ENCODE assay signal across 1 cellular context in the genomic region with DNA sequence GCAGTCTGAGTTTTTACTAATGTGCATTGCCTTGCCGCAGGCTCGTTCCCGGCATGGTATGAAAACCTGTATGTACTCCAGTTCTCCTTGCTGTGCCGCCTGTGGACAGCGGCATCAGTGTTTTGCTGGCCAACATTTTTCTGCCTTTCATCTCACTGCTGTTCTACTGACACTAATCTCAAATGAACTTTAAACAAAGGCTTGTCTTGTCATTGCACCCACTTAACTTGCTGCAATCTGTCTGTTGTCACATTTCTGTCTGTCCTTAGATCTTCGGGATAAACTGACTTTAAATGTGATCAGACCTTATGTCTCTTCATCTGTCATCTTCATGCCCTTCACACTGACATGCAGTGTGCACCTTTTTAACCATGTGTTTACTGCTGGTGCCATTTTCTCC.
TF ChIP-seq lines count a peak whose summit lies in the region.

No MANE protein-coding gene starts in this region.

TF ChIP-seq in HepG2, 621 proteins besides CTCF, POLR2A, EP300 and RAD21 (continued from another document and continues in another):
- TF ChIP-seq, protein P1, sequence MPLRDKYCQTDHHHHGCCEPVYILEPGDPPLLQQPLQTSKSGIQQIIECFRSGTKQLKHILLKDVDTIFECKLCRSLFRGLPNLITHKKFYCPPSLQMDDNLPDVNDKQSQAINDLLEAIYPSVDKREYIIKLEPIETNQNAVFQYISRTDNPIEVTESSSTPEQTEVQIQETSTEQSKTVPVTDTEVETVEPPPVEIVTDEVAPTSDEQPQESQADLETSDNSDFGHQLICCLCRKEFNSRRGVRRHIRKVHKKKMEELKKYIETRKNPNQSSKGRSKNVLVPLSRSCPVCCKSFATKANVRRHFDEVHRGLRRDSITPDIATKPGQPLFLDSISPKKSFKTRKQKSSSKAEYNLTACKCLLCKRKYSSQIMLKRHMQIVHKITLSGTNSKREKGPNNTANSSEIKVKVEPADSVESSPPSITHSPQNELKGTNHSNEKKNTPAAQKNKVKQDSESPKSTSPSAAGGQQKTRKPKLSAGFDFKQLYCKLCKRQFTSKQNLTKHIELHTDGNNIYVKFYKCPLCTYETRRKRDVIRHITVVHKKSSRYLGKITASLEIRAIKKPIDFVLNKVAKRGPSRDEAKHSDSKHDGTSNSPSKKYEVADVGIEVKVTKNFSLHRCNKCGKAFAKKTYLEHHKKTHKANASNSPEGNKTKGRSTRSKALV (CRISPR knock-in tag; IDR thresholded peaks at IDR 0.05) = no peak
- TF ChIP-seq YY1 (IDR thresholded peaks at IDR 0.05; ENCODE audit: insufficient read depth, insufficient replicate concordance, low read depth, low read length) = no peak
- no peak for TF ChIP-seq CCDC6 (CRISPR knock-in tag; IDR thresholded peaks at IDR 0.05)
- TF ChIP-seq, protein P2, sequence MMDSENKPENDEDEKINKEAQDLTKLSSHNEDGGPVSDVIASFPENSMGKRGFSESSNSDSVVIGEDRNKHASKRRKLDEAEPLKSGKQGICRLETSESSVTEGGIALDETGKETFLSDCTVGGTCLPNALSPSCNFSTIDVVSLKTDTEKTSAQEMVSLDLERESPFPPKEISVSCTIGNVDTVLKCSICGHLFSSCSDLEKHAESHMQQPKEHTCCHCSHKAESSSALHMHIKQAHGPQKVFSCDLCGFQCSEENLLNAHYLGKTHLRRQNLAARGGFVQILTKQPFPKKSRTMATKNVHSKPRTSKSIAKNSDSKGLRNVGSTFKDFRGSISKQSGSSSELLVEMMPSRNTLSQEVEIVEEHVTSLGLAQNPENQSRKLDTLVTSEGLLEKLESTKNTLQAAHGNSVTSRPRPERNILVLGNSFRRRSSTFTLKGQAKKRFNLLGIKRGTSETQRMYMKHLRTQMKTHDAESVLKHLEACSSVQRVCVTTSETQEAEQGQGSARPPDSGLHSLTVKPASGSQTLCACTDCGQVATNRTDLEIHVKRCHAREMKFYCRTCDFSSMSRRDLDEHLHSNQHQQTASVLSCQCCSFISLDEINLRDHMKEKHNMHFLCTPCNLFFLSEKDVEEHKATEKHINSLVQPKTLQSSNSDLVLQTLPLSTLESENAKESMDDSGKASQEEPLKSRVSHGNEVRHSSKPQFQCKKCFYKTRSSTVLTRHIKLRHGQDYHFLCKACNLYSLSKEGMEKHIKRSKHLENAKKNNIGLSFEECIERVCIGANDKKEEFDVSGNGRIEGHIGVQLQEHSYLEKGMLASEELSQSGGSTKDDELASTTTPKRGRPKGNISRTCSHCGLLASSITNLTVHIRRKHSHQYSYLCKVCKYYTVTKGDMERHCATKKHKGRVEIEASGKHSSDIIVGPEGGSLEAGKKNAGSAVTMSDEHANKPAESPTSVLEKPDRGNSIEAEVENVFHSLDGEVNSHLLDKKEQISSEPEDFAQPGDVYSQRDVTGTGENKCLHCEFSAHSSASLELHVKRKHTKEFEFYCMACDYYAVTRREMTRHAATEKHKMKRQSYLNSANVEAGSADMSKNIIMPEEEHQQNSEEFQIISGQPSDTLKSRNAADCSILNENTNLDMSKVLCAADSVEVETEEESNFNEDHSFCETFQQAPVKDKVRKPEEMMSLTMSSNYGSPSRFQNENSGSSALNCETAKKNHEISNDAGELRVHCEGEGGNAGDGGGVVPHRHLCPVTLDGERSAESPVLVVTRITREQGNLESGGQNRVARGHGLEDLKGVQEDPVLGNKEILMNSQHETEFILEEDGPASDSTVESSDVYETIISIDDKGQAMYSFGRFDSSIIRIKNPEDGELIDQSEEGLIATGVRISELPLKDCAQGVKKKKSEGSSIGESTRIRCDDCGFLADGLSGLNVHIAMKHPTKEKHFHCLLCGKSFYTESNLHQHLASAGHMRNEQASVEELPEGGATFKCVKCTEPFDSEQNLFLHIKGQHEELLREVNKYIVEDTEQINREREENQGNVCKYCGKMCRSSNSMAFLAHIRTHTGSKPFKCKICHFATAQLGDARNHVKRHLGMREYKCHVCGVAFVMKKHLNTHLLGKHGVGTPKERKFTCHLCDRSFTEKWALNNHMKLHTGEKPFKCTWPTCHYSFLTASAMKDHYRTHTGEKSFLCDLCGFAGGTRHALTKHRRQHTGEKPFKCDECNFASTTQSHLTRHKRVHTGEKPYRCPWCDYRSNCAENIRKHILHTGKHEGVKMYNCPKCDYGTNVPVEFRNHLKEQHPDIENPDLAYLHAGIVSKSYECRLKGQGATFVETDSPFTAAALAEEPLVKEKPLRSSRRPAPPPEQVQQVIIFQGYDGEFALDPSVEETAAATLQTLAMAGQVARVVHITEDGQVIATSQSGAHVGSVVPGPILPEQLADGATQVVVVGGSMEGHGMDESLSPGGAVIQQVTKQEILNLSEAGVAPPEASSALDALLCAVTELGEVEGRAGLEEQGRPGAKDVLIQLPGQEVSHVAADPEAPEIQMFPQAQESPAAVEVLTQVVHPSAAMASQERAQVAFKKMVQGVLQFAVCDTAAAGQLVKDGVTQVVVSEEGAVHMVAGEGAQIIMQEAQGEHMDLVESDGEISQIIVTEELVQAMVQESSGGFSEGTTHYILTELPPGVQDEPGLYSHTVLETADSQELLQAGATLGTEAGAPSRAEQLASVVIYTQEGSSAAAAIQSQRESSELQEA (CRISPR knock-in tag; IDR thresholded peaks at IDR 0.05; ENCODE audit: not compliant biosample characterization) = no peak
- TF ChIP-seq ZNF720 (CRISPR knock-in tag; IDR thresholded peaks at IDR 0.05) = no peak
- TF ChIP-seq, protein P3, sequence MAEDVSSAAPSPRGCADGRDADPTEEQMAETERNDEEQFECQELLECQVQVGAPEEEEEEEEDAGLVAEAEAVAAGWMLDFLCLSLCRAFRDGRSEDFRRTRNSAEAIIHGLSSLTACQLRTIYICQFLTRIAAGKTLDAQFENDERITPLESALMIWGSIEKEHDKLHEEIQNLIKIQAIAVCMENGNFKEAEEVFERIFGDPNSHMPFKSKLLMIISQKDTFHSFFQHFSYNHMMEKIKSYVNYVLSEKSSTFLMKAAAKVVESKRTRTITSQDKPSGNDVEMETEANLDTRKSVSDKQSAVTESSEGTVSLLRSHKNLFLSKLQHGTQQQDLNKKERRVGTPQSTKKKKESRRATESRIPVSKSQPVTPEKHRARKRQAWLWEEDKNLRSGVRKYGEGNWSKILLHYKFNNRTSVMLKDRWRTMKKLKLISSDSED (CRISPR knock-in tag; IDR thresholded peaks at IDR 0.05) = no peak
- no peak for TF ChIP-seq SOX13 (IDR thresholded peaks at IDR 0.05)
- TF ChIP-seq SOX13 (CRISPR knock-in tag; conservative IDR thresholded peaks at IDR 0.05 in 1 of 2, IDR thresholded peaks at IDR 0.05 in 1 of 2) = peak in 1 of 2 experiments; percentile 69; a peak in 2 of 4 replicates
- no peak for TF ChIP-seq REPIN1 (CRISPR knock-in tag; IDR thresholded peaks at IDR 0.05; ENCODE audit: borderline replicate concordance, low read depth)
- no peak for TF ChIP-seq ZNF274 (CRISPR knock-in tag; IDR thresholded peaks at IDR 0.05)
- TF ChIP-seq ZNF335 (CRISPR knock-in tag; IDR thresholded peaks at IDR 0.05) = no peak
- no peak for TF ChIP-seq XRCC5 (optimal IDR thresholded peaks at IDR 0.05; ENCODE audit: low read length)
- TF ChIP-seq, protein P4, sequence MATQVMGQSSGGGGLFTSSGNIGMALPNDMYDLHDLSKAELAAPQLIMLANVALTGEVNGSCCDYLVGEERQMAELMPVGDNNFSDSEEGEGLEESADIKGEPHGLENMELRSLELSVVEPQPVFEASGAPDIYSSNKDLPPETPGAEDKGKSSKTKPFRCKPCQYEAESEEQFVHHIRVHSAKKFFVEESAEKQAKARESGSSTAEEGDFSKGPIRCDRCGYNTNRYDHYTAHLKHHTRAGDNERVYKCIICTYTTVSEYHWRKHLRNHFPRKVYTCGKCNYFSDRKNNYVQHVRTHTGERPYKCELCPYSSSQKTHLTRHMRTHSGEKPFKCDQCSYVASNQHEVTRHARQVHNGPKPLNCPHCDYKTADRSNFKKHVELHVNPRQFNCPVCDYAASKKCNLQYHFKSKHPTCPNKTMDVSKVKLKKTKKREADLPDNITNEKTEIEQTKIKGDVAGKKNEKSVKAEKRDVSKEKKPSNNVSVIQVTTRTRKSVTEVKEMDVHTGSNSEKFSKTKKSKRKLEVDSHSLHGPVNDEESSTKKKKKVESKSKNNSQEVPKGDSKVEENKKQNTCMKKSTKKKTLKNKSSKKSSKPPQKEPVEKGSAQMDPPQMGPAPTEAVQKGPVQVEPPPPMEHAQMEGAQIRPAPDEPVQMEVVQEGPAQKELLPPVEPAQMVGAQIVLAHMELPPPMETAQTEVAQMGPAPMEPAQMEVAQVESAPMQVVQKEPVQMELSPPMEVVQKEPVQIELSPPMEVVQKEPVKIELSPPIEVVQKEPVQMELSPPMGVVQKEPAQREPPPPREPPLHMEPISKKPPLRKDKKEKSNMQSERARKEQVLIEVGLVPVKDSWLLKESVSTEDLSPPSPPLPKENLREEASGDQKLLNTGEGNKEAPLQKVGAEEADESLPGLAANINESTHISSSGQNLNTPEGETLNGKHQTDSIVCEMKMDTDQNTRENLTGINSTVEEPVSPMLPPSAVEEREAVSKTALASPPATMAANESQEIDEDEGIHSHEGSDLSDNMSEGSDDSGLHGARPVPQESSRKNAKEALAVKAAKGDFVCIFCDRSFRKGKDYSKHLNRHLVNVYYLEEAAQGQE (IDR thresholded peaks at IDR 0.05; ENCODE audit: borderline replicate concordance in 1 of 2, low read depth in 1 of 2, low read length in 2 of 2) = peak in 1 of 2 experiments; percentile 81; a peak in 3 of 4 replicates
- no peak for TF ChIP-seq ZNF772 (CRISPR knock-in tag; IDR thresholded peaks at IDR 0.05)
- TF ChIP-seq, protein P5, sequence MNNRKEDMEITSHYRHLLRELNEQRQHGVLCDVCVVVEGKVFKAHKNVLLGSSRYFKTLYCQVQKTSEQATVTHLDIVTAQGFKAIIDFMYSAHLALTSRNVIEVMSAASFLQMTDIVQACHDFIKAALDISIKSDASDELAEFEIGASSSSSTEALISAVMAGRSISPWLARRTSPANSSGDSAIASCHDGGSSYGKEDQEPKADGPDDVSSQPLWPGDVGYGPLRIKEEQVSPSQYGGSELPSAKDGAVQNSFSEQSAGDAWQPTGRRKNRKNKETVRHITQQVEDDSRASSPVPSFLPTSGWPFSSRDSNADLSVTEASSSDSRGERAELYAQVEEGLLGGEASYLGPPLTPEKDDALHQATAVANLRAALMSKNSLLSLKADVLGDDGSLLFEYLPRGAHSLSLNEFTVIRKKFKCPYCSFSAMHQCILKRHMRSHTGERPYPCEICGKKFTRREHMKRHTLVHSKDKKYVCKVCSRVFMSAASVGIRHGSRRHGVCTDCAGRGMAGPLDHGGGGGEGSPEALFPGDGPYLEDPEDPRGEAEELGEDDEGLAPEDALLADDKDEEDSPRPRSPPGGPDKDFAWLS (CRISPR knock-in tag; IDR thresholded peaks at IDR 0.05; ENCODE audit: borderline replicate concordance) = no peak
- no peak for TF ChIP-seq FOXM1 (CRISPR knock-in tag; IDR thresholded peaks at IDR 0.05)
- TF ChIP-seq ZNF124 (CRISPR knock-in tag; IDR thresholded peaks at IDR 0.05) = no peak
- TF ChIP-seq TBX3 (IDR thresholded peaks at IDR 0.05; ENCODE audit: borderline replicate concordance) = peak; percentile 19; the same call in 1 of the 2 replicates
- TF ChIP-seq ZNF766 (CRISPR knock-in tag; IDR thresholded peaks at IDR 0.05; ENCODE audit: borderline replicate concordance) = no peak
- TF ChIP-seq EZH2 (conservative IDR thresholded peaks at IDR 0.05; ENCODE audit: low read depth, low read length) = no peak
- TF ChIP-seq ZFP41 (CRISPR knock-in tag; IDR thresholded peaks at IDR 0.05; ENCODE audit: borderline replicate concordance) = no peak
- peak; percentile 28; the same call in 1 of the 2 replicates for TF ChIP-seq NCOA2 (CRISPR knock-in tag; IDR thresholded peaks at IDR 0.05)
- no peak for TF ChIP-seq HNRNPH1 (optimal IDR thresholded peaks at IDR 0.05; ENCODE audit: low read depth, low read length)
- no peak for TF ChIP-seq ZNF788 (CRISPR knock-in tag; IDR thresholded peaks at IDR 0.05; ENCODE audit: borderline replicate concordance)
- 0 out of 2 replicates have a peak, but pooled peaks have one; percentile 46 for TF ChIP-seq ISL2 (CRISPR knock-in tag; IDR thresholded peaks at IDR 0.05)
- TF ChIP-seq ZNF614 (CRISPR knock-in tag; IDR thresholded peaks at IDR 0.05; ENCODE audit: borderline replicate concordance) = no peak
- TF ChIP-seq, protein P6, sequence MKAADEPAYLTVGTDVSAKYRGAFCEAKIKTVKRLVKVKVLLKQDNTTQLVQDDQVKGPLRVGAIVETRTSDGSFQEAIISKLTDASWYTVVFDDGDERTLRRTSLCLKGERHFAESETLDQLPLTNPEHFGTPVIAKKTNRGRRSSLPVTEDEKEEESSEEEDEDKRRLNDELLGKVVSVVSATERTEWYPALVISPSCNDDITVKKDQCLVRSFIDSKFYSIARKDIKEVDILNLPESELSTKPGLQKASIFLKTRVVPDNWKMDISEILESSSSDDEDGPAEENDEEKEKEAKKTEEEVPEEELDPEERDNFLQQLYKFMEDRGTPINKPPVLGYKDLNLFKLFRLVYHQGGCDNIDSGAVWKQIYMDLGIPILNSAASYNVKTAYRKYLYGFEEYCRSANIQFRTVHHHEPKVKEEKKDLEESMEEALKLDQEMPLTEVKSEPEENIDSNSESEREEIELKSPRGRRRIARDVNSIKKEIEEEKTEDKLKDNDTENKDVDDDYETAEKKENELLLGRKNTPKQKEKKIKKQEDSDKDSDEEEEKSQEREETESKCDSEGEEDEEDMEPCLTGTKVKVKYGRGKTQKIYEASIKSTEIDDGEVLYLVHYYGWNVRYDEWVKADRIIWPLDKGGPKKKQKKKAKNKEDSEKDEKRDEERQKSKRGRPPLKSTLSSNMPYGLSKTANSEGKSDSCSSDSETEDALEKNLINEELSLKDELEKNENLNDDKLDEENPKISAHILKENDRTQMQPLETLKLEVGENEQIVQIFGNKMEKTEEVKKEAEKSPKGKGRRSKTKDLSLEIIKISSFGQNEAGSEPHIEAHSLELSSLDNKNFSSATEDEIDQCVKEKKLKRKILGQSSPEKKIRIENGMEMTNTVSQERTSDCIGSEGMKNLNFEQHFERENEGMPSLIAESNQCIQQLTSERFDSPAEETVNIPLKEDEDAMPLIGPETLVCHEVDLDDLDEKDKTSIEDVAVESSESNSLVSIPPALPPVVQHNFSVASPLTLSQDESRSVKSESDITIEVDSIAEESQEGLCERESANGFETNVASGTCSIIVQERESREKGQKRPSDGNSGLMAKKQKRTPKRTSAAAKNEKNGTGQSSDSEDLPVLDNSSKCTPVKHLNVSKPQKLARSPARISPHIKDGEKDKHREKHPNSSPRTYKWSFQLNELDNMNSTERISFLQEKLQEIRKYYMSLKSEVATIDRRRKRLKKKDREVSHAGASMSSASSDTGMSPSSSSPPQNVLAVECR (CRISPR knock-in tag; IDR thresholded peaks at IDR 0.05; ENCODE audit: borderline replicate concordance) = no peak
- TF ChIP-seq CBX5 (CRISPR knock-in tag; IDR thresholded peaks at IDR 0.05; ENCODE audit: borderline replicate concordance) = no peak
- TF ChIP-seq, protein P7, sequence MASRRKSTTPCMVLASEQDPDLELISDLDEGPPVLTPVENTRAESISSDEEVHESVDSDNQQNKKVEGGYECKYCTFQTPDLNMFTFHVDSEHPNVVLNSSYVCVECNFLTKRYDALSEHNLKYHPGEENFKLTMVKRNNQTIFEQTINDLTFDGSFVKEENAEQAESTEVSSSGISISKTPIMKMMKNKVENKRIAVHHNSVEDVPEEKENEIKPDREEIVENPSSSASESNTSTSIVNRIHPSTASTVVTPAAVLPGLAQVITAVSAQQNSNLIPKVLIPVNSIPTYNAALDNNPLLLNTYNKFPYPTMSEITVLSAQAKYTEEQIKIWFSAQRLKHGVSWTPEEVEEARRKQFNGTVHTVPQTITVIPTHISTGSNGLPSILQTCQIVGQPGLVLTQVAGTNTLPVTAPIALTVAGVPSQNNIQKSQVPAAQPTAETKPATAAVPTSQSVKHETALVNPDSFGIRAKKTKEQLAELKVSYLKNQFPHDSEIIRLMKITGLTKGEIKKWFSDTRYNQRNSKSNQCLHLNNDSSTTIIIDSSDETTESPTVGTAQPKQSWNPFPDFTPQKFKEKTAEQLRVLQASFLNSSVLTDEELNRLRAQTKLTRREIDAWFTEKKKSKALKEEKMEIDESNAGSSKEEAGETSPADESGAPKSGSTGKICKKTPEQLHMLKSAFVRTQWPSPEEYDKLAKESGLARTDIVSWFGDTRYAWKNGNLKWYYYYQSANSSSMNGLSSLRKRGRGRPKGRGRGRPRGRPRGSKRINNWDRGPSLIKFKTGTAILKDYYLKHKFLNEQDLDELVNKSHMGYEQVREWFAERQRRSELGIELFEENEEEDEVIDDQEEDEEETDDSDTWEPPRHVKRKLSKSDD (CRISPR knock-in tag; IDR thresholded peaks at IDR 0.05; ENCODE audit: low read depth) = no peak
